Comparison of ENCODE assay signal across 31 cellular contexts in genomic region chr1:3168678-3169077, GRCh38.
DNase-seq lines count a peak whose midpoint lies in the region; ATAC-seq and TF ChIP-seq lines count a peak whose summit lies in the region.
"Had no signal": no experiment of that assay in that cellular context is flagged by ENCODE, and none has a peak within 500 bp of the region (broad histone marks: within the 10 kb centered on the region; RNA-seq: fewer than 3 reads in every experiment).

No MANE protein-coding gene starts in this region.

- H3K4me1 ChIP-seq in right cardiac atrium (ENCODE audit: control insufficient read depth, insufficient read depth, low read length) (peaks cover 3% of the 10 kb centered on the region), lower lobe of right lung (peaks cover 34% of the 10 kb centered on the region), upper lobe of right lung (peaks cover 25% of the 10 kb centered on the region)

- TF ChIP-seq CTCF in lower lobe of right lung (IDR thresholded peaks at IDR 0.05) (no peak), upper lobe of right lung (IDR thresholded peaks at IDR 0.05) (no peak), MCF 10A (IDR thresholded peaks at IDR 0.05; ENCODE audit: unreplicated experiment) (no peak)

- H3K36me3 Mint-ChIP-seq in MCF 10A (ENCODE audit: insufficient read depth, unreplicated experiment) = peaks cover 4% of the 10 kb centered on the region
- H3K36me3 Mint-ChIP-seq in stimulated activated naive B cell treated with anti-CD40 and anti-IgM and Interleukin-4, amounts not matched to agents 10 μg/mL and 1 μg/mL and 100 μg/mL, for 72 hours = no peaks in the 10 kb centered on the region
- H3K36me3 Mint-ChIP-seq: activated naive CD4-positive, alpha-beta T cell treated with anti-CD3 and anti-CD28 coated beads, Interleukin-2, amount 50 U/mL, for 72 hours; immature natural killer cell had no signal

- H3K36me3 ChIP-seq in lower lobe of right lung = no peaks in the 10 kb centered on the region
- H3K36me3 ChIP-seq in upper lobe of right lung = no peaks in the 10 kb centered on the region
- H3K36me3 ChIP-seq: left ventricle myocardium inferior, right atrium auricular region, spleen, thoracic aorta had no signal

- H3K27ac Mint-ChIP-seq in MCF 10A (ENCODE audit: low read depth, unreplicated experiment) = no peak overlapping the region
- H3K27ac Mint-ChIP-seq in stimulated activated naive B cell treated with anti-CD40 and anti-IgM and Interleukin-4, amounts not matched to agents 10 μg/mL and 1 μg/mL and 100 μg/mL, for 72 hours = no peak overlapping the region
- H3K27ac Mint-ChIP-seq: activated CD4-positive, alpha-beta T cell treated with anti-CD3 and anti-CD28 coated beads for 36 hours; activated naive CD4-positive, alpha-beta T cell treated with anti-CD3 and anti-CD28 coated beads, Interleukin-2, amount 50 U/mL, for 72 hours; B cell; effector memory CD8-positive, alpha-beta T cell; immature natural killer cell; stimulated activated naive CD8-positive, alpha-beta T cell treated with anti-CD3 and anti-CD28 coated beads, Interleukin-15, Interleukin-2, amounts not matched to agents 100 ng/mL and 50 ng/mL, for 24 hours; T-helper 2 cell treated with Interferon-gamma antibody and Interleukin-4, amounts not matched to agents 5 μg/mL and 100 μg/mL, for 36 hours had no signal

- POLR2A ChIA-PET in MCF 10A (lab: Yijun Ruan, JAX) = no interaction called here

- ATAC-seq in right cardiac atrium (no peak), left cardiac atrium (no peak), lower lobe of right lung (peak; percentile 69 to 71), upper lobe of right lung (peak; percentile 70), HG02642 (IDR thresholded peaks at IDR 0.05; ENCODE audit: poor library complexity, unreplicated experiment) (no peak)
- no peak for ATAC-seq in stimulated activated naive B cell treated with anti-CD40 and anti-IgM and Interleukin-4, amounts not matched to agents 10 μg/mL and 1 μg/mL and 100 μg/mL, for 72 hours (replicated peaks)
- ATAC-seq: activated CD4-positive, alpha-beta T cell treated with anti-CD3 and anti-CD28 coated beads for 36 hours; activated naive CD4-positive, alpha-beta T cell treated with anti-CD3 and anti-CD28 coated beads, Interleukin-2, amount 50 U/mL, for 72 hours; effector memory CD8-positive, alpha-beta T cell; HepG2 had no signal

- H3K27me3 Mint-ChIP-seq in MCF 10A (ENCODE audit: insufficient read depth, unreplicated experiment) = no peaks in the 10 kb centered on the region
- peaks cover 22 to 33% of the 10 kb centered on the region in 2 donors for H3K27me3 Mint-ChIP-seq in stimulated activated naive B cell treated with anti-CD40 and anti-IgM and Interleukin-4, amounts not matched to agents 10 μg/mL and 1 μg/mL and 100 μg/mL, for 72 hours

- intact Hi-C loops in right cardiac atrium (cut with DNase I) (no loop called here), left cardiac atrium (cut with DNase I) (no loop called here), lower lobe of right lung (cut with DNase I) (no loop called here), upper lobe of right lung (cut with DNase I) (no loop called here), MCF 10A (cut with micrococcal nuclease) (no loop called here)

- 57% methylated on average over 8 of the region's 8 CpGs for WGBS in right cardiac atrium

- DNase-seq in right cardiac atrium (peak in 2 of 3 donors; percentile 38 to 41), left cardiac atrium (no peak), SHP77 treated with DMSO at 0.1 percent for 48 hours (lab: John Stamatoyannopoulos, UW) (peak; percentile 7), lower lobe of right lung (peak; percentile 71), upper lobe of right lung (peak; percentile 77), MCF 10A (ENCODE audit: unreplicated experiment) (no peak)
- DNase-seq in stimulated activated naive B cell treated with anti-CD40 and anti-IgM and Interleukin-4, amounts not matched to agents 10 μg/mL and 1 μg/mL and 100 μg/mL, for 72 hours = no peak
- DNase-seq: activated CD4-positive, alpha-beta T cell treated with anti-CD3 and anti-CD28 coated beads for 36 hours; activated T-cell treated with anti-CD3 and anti-CD28 coated beads for 4 hours; amygdala; cortex of kidney; effector memory CD8-positive, alpha-beta T cell; immature natural killer cell; Kasumi-1; left ventricle myocardium inferior; MV-4-11; NCI-H187 treated with DMSO at 0.1 percent for 48 hours; NCI-H226; NCI-H526 treated with DMSO at 0.1 percent for 48 hours; posterior cingulate gyrus; Right ventricle myocardium superior; spleen; stimulated activated CD4-positive, alpha-beta T cell treated with anti-CD3 and anti-CD28 coated beads, Interleukin-2, amount 100 ng/mL, for 24 hours had no signal

- CTCF ChIA-PET in MCF 10A (lab: Yijun Ruan, JAX) = no interaction called here

- no peaks in the 10 kb centered on the region for H3K4me1 Mint-ChIP-seq in MCF 10A (ENCODE audit: insufficient read depth, unreplicated experiment)
- peaks cover 10 to 11% of the 10 kb centered on the region in 2 donors for H3K4me1 Mint-ChIP-seq in stimulated activated naive B cell treated with anti-CD40 and anti-IgM and Interleukin-4, amounts not matched to agents 10 μg/mL and 1 μg/mL and 100 μg/mL, for 72 hours
- H3K4me1 Mint-ChIP-seq: activated CD4-positive, alpha-beta T cell treated with anti-CD3 and anti-CD28 coated beads for 36 hours; immature natural killer cell had no signal

- no TSS peak for BruUV-seq in MCF 10A (replicated peaks; lab: Mats Ljungman, UMichigan)

- H3K9me3 ChIP-seq in right cardiac atrium (ENCODE audit: control insufficient read depth, low read length) (no peaks in the 10 kb centered on the region), lower lobe of right lung (no peaks in the 10 kb centered on the region), upper lobe of right lung (no peaks in the 10 kb centered on the region)
- H3K9me3 ChIP-seq: left ventricle myocardium inferior, right atrium auricular region, spleen, thoracic aorta had no signal

- H3K27ac ChIP-seq in right cardiac atrium (ENCODE audit: low read length) = no peak overlapping the region
- no peak overlapping the region for H3K27ac ChIP-seq in lower lobe of right lung
- peak overlapping the region; percentile 36 for H3K27ac ChIP-seq in upper lobe of right lung
- H3K27ac ChIP-seq: left ventricle myocardium inferior, right atrium auricular region, spleen had no signal

- H3K4me3 ChIP-seq in right cardiac atrium (ENCODE audit: low read length) = no peak overlapping the region
- H3K4me3 ChIP-seq in lower lobe of right lung = no peak overlapping the region
- no peak overlapping the region for H3K4me3 ChIP-seq in upper lobe of right lung
- H3K4me3 ChIP-seq: left ventricle myocardium inferior, right atrium auricular region, spleen, thoracic aorta had no signal

- H3K27me3 ChIP-seq in right cardiac atrium (ENCODE audit: control insufficient read depth, insufficient read depth) (no peaks in the 10 kb centered on the region), lower lobe of right lung (ENCODE audit: low read depth) (peaks cover 8% of the 10 kb centered on the region), upper lobe of right lung (no peaks in the 10 kb centered on the region)
- H3K27me3 ChIP-seq: right atrium auricular region had no signal

- H3K4me3 Mint-ChIP-seq in MCF 10A (ENCODE audit: unreplicated experiment) = no peak overlapping the region
- no peak overlapping the region for H3K4me3 Mint-ChIP-seq in stimulated activated naive B cell treated with anti-CD40 and anti-IgM and Interleukin-4, amounts not matched to agents 10 μg/mL and 1 μg/mL and 100 μg/mL, for 72 hours
- H3K4me3 Mint-ChIP-seq: activated CD4-positive, alpha-beta T cell treated with anti-CD3 and anti-CD28 coated beads for 36 hours; B cell; effector memory CD8-positive, alpha-beta T cell; immature natural killer cell; stimulated activated naive CD8-positive, alpha-beta T cell treated with anti-CD3 and anti-CD28 coated beads, Interleukin-15, Interleukin-2, amounts not matched to agents 100 ng/mL and 50 ng/mL, for 24 hours; T-helper 2 cell treated with Interferon-gamma antibody and Interleukin-4, amounts not matched to agents 5 μg/mL and 100 μg/mL, for 36 hours had no signal

- peaks cover 11% of the 10 kb centered on the region for H3K9me3 Mint-ChIP-seq in MCF 10A (ENCODE audit: unreplicated experiment)
- no peaks in the 10 kb centered on the region for H3K9me3 Mint-ChIP-seq in stimulated activated naive B cell treated with anti-CD40 and anti-IgM and Interleukin-4, amounts not matched to agents 10 μg/mL and 1 μg/mL and 100 μg/mL, for 72 hours
- H3K9me3 Mint-ChIP-seq: activated naive CD4-positive, alpha-beta T cell treated with anti-CD3 and anti-CD28 coated beads, Interleukin-2, amount 50 U/mL, for 72 hours; effector memory CD8-positive, alpha-beta T cell; immature natural killer cell; stimulated activated naive CD8-positive, alpha-beta T cell treated with anti-CD3 and anti-CD28 coated beads, Interleukin-15, Interleukin-2, amounts not matched to agents 100 ng/mL and 50 ng/mL, for 24 hours; T-helper 2 cell treated with Interferon-gamma antibody and Interleukin-4, amounts not matched to agents 5 μg/mL and 100 μg/mL, for 36 hours had no signal

Comparison
In these comparisons a context has a peak if more than half of its experiments do, and no peak if none do; other contexts are left out.
1. DNase-seq: peak in right cardiac atrium (2 of 3), SHP77 treated with DMSO at 0.1 percent for 48 hours (single experiment), lower lobe of right lung (single experiment) and upper lobe of right lung (single experiment); none in left cardiac atrium (single experiment), MCF 10A (single experiment) and stimulated activated naive B cell treated with anti-CD40 and anti-IgM and Interleukin-4, amounts not matched to agents 10 μg/mL and 1 μg/mL and 100 μg/mL, for 72 hours (single experiment).
2. ATAC-seq: peak in lower lobe of right lung (2 of 2) and upper lobe of right lung (single experiment); none in right cardiac atrium (0 of 2), left cardiac atrium (0 of 2), stimulated activated naive B cell treated with anti-CD40 and anti-IgM and Interleukin-4, amounts not matched to agents 10 μg/mL and 1 μg/mL and 100 μg/mL, for 72 hours (0 of 2) and HG02642 (single experiment).